Comparison of ENCODE assay signal across 1 cellular context in genomic region chr4:11004818-11005217, GRCh38.
TF ChIP-seq lines count a peak whose summit lies in the region.

No MANE protein-coding gene starts in this region.

TF ChIP-seq in H1, 55 proteins besides CTCF, POLR2A, EP300 and RAD21 (continued from another document):
- TF ChIP-seq GTF2F1 (IDR thresholded peaks at IDR 0.05; ENCODE audit: borderline replicate concordance, low read depth, low read length) (no peak), EZH2 (IDR thresholded peaks at IDR 0.05; ENCODE audit: low read depth, low read length, severe bottlenecking) (no peak), FOSL1 (IDR thresholded peaks at IDR 0.05; ENCODE audit: insufficient read depth, low read depth, low read length) (no peak), POU5F1 (IDR thresholded peaks at IDR 0.05; ENCODE audit: low read depth, low read length) (no peak), CREB1 (IDR thresholded peaks at IDR 0.05) (no peak), KDM1A (IDR thresholded peaks at IDR 0.05; ENCODE audit: borderline replicate concordance, low read length) (no peak), CEBPB (IDR thresholded peaks at IDR 0.05; ENCODE audit: low read depth, low read length) (no peak), TCF12 (IDR thresholded peaks at IDR 0.05; ENCODE audit: low read depth, low read length) (no peak)
